10 cellular contexts compared by ENCODE assay signal in genomic region chr9:28212979-28213378, GRCh38.
A peak's percentile ranks its signal among the peaks of the same experiment; 100 is the strongest.
DNase-seq lines count a peak whose midpoint lies in the region; ATAC-seq, FAIRE-seq and TF ChIP-seq lines count a peak whose summit lies in the region.
"Had no signal": no experiment of that assay in that cellular context is flagged by ENCODE, and none has a peak within 500 bp of the region (broad histone marks: within the 10 kb centered on the region; RNA-seq: fewer than 3 reads in every experiment).

No MANE protein-coding gene starts in this region.

- H3K36me3 ChIP-seq in lower lobe of right lung: no peaks in the 10 kb centered on the region
- no peaks in the 10 kb centered on the region for H3K36me3 ChIP-seq in GM23338 (ENCODE audit: insufficient read depth)

- H3K9me3 Mint-ChIP-seq in GM23338: no peaks in the 10 kb centered on the region

- CTCF ChIA-PET in HEK293T (lab: Yijun Ruan, JAX): no interaction called here

- H3K4me1 ChIP-seq in lower lobe of right lung: peaks cover 6% of the 10 kb centered on the region
- H3K4me1 ChIP-seq in GM23338 (ENCODE audit: insufficient read depth): no peaks in the 10 kb centered on the region

- no peaks in the 10 kb centered on the region for H3K9me2 ChIP-seq in GM23338 (ENCODE audit: insufficient read depth)

- H3K27ac Mint-ChIP-seq in T-helper 17 cell: no peak overlapping the region
- H3K27ac Mint-ChIP-seq in GM23338: no peak overlapping the region
- H3K27ac Mint-ChIP-seq: naive B cell, T-cell had no signal

- H3K4me3 Mint-ChIP-seq in T-helper 17 cell: no peak overlapping the region
- H3K4me3 Mint-ChIP-seq in GM23338: no peak overlapping the region
- H3K4me3 Mint-ChIP-seq: naive B cell, T-cell had no signal

- FAIRE-seq in GM19239 (lab: Jason Lieb, UNC): no peak

- intact Hi-C loops in lower lobe of right lung (cut with DNase I): no loop called here

- H3K4me1 Mint-ChIP-seq in T-helper 17 cell (no peaks in the 10 kb centered on the region), GM23338 (peaks cover 5% of the 10 kb centered on the region)
- H3K4me1 Mint-ChIP-seq: naive B cell, T-cell had no signal

- no peaks in the 10 kb centered on the region for H3K36me3 Mint-ChIP-seq in T-helper 17 cell (ENCODE audit: low read depth)
- H3K36me3 Mint-ChIP-seq in GM23338 (ENCODE audit: low read depth): no peaks in the 10 kb centered on the region
- H3K36me3 Mint-ChIP-seq: naive B cell, T-cell had no signal

- TF ChIP-seq CTCF in lower lobe of right lung (IDR thresholded peaks at IDR 0.05) (no peak), GM23338 (conservative IDR thresholded peaks at IDR 0.05; ENCODE audit: low read depth in 2 of 2) (no peak)

- ATAC-seq in HG03342 (IDR thresholded peaks at IDR 0.05; ENCODE audit: unreplicated experiment): peak; percentile 58
- peak; percentile 84 to 94 for ATAC-seq in lower lobe of right lung
- ATAC-seq in T-helper 17 cell: no peak
- no peak for ATAC-seq in GM23338
- ATAC-seq: T-cell had no signal

- DNase-seq in GM04503 (ENCODE audit: low read depth) (peak; percentile 13), SW480 (ENCODE audit: low spot score) (peak; percentile 85), lower lobe of right lung (no peak), T-helper 17 cell (no peak), HEK293T (ENCODE audit: extremely low spot score) (no peak), GM19239 (ENCODE audit: insufficient read length, low spot score) (no peak), GM23338 (ENCODE audit: low spot score) (no peak)
- DNase-seq: naive B cell, T-cell had no signal

- H3K4me3 ChIP-seq in lower lobe of right lung: no peak overlapping the region
- H3K4me3 ChIP-seq in GM23338: no peak overlapping the region

- H3K79me2 ChIP-seq in GM23338 (replicated peaks; ENCODE audit: insufficient read depth): no peaks in the 10 kb centered on the region

- no peaks in the 10 kb centered on the region for H4K20me1 ChIP-seq in GM23338 (replicated peaks; ENCODE audit: insufficient read depth)

- no peaks in the 10 kb centered on the region for H3K9me3 ChIP-seq in lower lobe of right lung
- H3K9me3 ChIP-seq in T-helper 17 cell (ENCODE audit: control insufficient read depth, low read length, poor library complexity, severe bottlenecking): no peaks in the 10 kb centered on the region

- H3K27ac ChIP-seq in lower lobe of right lung (no peak overlapping the region), GM23338 (ENCODE audit: low read depth) (no peak overlapping the region)

- H3K27me3 Mint-ChIP-seq in T-helper 17 cell: no peaks in the 10 kb centered on the region
- H3K27me3 Mint-ChIP-seq in GM23338 (ENCODE audit: insufficient read depth, low read depth, poor library complexity): no peaks in the 10 kb centered on the region
- H3K27me3 Mint-ChIP-seq: naive B cell, T-cell had no signal

- H3F3A ChIP-seq in GM23338 (replicated peaks; ENCODE audit: low read depth): no peaks in the 10 kb centered on the region

- no peak overlapping the region for H2AFZ ChIP-seq in GM23338

- POLR2A ChIA-PET in HEK293T (lab: Yijun Ruan, JAX): no interaction called here

- H3K27me3 ChIP-seq in lower lobe of right lung (ENCODE audit: low read depth): no peaks in the 10 kb centered on the region
- no peaks in the 10 kb centered on the region for H3K27me3 ChIP-seq in GM23338 (ENCODE audit: insufficient read depth)

- no peak overlapping the region for H3K4me2 ChIP-seq in GM23338

TF ChIP-seq in HEK293T, 16 proteins besides CTCF, POLR2A, EP300 and RAD21:
- TF ChIP-seq ELF4 (IDR thresholded peaks at IDR 0.05) (no peak), L3MBTL2 (conservative IDR thresholded peaks at IDR 0.05) (no peak), FOXA1 (IDR thresholded peaks at IDR 0.05) (no peak), BHLHE40 (IDR thresholded peaks at IDR 0.05; ENCODE audit: borderline replicate concordance) (no peak), ARNT (IDR thresholded peaks at IDR 0.05) (no peak), SP1 (IDR thresholded peaks at IDR 0.05) (no peak), FOXM1 (IDR thresholded peaks at IDR 0.05; ENCODE audit: borderline replicate concordance) (no peak), TARDBP (IDR thresholded peaks at IDR 0.05) (no peak), LEF1 (IDR thresholded peaks at IDR 0.05; ENCODE audit: borderline replicate concordance) (no peak), SUZ12 (IDR thresholded peaks at IDR 0.05) (no peak), HDGF (IDR thresholded peaks at IDR 0.05; ENCODE audit: borderline replicate concordance) (no peak), ZNF384 (IDR thresholded peaks at IDR 0.05) (no peak), NFRKB (IDR thresholded peaks at IDR 0.05) (no peak), FOXK2 (IDR thresholded peaks at IDR 0.05) (no peak), CTBP1 (IDR thresholded peaks at IDR 0.05; ENCODE audit: borderline replicate concordance) (no peak)
- TF ChIP-seq, protein P1, sequence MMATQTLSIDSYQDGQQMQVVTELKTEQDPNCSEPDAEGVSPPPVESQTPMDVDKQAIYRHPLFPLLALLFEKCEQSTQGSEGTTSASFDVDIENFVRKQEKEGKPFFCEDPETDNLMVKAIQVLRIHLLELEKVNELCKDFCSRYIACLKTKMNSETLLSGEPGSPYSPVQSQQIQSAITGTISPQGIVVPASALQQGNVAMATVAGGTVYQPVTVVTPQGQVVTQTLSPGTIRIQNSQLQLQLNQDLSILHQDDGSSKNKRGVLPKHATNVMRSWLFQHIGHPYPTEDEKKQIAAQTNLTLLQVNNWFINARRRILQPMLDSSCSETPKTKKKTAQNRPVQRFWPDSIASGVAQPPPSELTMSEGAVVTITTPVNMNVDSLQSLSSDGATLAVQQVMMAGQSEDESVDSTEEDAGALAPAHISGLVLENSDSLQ (IDR thresholded peaks at IDR 0.05): no peak

TF ChIP-seq in GM23338, 12 proteins besides CTCF, POLR2A, EP300 and RAD21 (continues in another document):
- TF ChIP-seq STAT1 (IDR thresholded peaks at IDR 0.05; ENCODE audit: unreplicated experiment) (no peak), EZH2 (IDR thresholded peaks at IDR 0.05; ENCODE audit: low read depth, unreplicated experiment) (no peak), ZNF331 (CRISPR knock-in tag; IDR thresholded peaks at IDR 0.05; ENCODE audit: low read depth) (no peak), ZNF114 (CRISPR knock-in tag; IDR thresholded peaks at IDR 0.05) (no peak), EZH2phosphoT487 (IDR thresholded peaks at IDR 0.05; ENCODE audit: unreplicated experiment) (no peak), CREB1 (CRISPR knock-in tag; IDR thresholded peaks at IDR 0.05; ENCODE audit: low read depth) (no peak)
- TF ChIP-seq, protein P2, sequence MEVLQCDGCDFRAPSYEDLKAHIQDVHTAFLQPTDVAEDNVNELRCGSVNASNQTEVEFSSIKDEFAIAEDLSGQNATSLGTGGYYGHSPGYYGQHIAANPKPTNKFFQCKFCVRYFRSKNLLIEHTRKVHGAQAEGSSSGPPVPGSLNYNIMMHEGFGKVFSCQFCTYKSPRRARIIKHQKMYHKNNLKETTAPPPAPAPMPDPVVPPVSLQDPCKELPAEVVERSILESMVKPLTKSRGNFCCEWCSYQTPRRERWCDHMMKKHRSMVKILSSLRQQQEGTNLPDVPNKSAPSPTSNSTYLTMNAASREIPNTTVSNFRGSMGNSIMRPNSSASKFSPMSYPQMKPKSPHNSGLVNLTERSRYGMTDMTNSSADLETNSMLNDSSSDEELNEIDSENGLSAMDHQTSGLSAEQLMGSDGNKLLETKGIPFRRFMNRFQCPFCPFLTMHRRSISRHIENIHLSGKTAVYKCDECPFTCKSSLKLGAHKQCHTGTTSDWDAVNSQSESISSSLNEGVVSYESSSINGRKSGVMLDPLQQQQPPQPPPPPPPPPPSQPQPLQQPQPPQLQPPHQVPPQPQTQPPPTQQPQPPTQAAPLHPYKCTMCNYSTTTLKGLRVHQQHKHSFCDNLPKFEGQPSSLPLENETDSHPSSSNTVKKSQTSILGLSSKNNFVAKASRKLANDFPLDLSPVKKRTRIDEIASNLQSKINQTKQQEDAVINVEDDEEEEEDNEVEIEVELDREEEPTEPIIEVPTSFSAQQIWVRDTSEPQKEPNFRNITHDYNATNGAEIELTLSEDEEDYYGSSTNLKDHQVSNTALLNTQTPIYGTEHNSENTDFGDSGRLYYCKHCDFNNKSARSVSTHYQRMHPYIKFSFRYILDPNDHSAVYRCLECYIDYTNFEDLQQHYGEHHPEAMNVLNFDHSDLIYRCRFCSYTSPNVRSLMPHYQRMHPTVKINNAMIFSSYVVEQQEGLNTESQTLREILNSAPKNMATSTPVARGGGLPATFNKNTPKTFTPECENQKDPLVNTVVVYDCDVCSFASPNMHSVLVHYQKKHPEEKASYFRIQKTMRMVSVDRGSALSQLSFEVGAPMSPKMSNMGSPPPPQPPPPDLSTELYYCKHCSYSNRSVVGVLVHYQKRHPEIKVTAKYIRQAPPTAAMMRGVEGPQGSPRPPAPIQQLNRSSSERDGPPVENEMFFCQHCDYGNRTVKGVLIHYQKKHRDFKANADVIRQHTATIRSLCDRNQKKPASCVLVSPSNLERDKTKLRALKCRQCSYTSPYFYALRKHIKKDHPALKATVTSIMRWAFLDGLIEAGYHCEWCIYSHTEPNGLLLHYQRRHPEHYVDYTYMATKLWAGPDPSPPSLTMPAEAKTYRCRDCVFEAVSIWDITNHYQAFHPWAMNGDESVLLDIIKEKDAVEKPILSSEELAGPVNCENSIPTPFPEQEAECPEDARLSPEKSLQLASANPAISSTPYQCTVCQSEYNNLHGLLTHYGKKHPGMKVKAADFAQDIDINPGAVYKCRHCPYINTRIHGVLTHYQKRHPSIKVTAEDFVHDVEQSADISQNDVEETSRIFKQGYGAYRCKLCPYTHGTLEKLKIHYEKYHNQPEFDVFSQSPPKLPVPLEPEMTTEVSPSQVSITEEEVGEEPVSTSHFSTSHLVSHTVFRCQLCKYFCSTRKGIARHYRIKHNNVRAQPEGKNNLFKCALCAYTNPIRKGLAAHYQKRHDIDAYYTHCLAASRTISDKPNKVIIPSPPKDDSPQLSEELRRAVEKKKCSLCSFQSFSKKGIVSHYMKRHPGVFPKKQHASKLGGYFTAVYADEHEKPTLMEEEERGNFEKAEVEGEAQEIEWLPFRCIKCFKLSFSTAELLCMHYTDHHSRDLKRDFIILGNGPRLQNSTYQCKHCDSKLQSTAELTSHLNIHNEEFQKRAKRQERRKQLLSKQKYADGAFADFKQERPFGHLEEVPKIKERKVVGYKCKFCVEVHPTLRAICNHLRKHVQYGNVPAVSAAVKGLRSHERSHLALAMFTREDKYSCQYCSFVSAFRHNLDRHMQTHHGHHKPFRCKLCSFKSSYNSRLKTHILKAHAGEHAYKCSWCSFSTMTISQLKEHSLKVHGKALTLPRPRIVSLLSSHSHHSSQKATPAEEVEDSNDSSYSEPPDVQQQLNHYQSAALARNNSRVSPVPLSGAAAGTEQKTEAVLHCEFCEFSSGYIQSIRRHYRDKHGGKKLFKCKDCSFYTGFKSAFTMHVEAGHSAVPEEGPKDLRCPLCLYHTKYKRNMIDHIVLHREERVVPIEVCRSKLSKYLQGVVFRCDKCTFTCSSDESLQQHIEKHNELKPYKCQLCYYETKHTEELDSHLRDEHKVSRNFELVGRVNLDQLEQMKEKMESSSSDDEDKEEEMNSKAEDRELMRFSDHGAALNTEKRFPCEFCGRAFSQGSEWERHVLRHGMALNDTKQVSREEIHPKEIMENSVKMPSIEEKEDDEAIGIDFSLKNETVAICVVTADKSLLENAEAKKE (CRISPR knock-in tag; IDR thresholded peaks at IDR 0.05): no peak

Comparison
In these comparisons a context has a peak if more than half of its experiments do, and no peak if none do; other contexts are left out.
1. DNase-seq: peak in GM04503 (single experiment) and SW480 (single experiment); none in lower lobe of right lung (single experiment), T-helper 17 cell (0 of 3), HEK293T (single experiment), GM19239 (single experiment) and GM23338 (single experiment).
2. ATAC-seq: peak in HG03342 (single experiment) and lower lobe of right lung (2 of 2); none in T-helper 17 cell (single experiment) and GM23338 (single experiment).